ENCODE assay signal across 17 cellular contexts in the genomic region with DNA sequence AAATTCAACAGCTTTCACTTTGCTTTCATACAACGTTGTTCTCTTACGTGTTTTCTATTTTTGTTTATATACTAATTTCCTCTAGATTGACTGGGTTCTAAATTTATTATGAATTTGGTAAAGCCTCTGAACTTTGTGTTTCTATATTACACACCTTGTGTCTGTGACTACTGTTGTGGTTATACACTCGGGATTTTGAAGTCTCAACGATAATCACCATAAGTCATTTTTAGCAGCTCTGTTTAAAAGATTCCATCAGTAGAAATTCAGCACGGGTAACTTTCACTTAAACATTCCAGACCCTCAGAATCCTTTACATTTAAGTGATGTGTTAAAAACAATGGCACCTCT. TPM values are rescaled to one million over a fixed set of nuclear protein-coding genes. Genes with fewer than 3 reads are reported as not detected.
DNase-seq lines count a peak whose midpoint lies in the region; ATAC-seq, FAIRE-seq and TF ChIP-seq lines count a peak whose summit lies in the region.
"Had no signal": no experiment of that assay in that cellular context is flagged by ENCODE, and none has a peak within 500 bp of the region (broad histone marks: within the 10 kb centered on the region; RNA-seq: fewer than 3 reads in every experiment).

No MANE protein-coding gene starts in this region.

- peaks cover 12% of the 10 kb centered on the region for H3K9me3 ChIP-seq in lower lobe of right lung
- H3K9me3 ChIP-seq: pancreas had no signal

- H3K27me3 Mint-ChIP-seq in activated CD4-positive, alpha-beta T cell treated with anti-CD3 and anti-CD28 coated beads for 36 hours = no peaks in the 10 kb centered on the region
- no peaks in the 10 kb centered on the region for H3K27me3 Mint-ChIP-seq in T-helper 1 cell treated with Interleukin-12 subunit alpha and Interleukin-12 subunit beta and Interleukin-4 antibody, amounts not matched to agents 30 μg/mL and 1 μg/mL, for 36 hours (ENCODE audit: low read depth)
- peaks cover 0 to 9% (median 7%) of the 10 kb centered on the region in 3 donors for H3K27me3 Mint-ChIP-seq in immature natural killer cell (ENCODE audit: low read depth in 3 of 3)

- H3K36me3 Mint-ChIP-seq in activated CD4-positive, alpha-beta T cell treated with anti-CD3 and anti-CD28 coated beads for 36 hours (ENCODE audit: low read depth) = peaks cover 7% of the 10 kb centered on the region
- peaks cover 15% of the 10 kb centered on the region for H3K36me3 Mint-ChIP-seq in T-helper 1 cell treated with Interleukin-12 subunit alpha and Interleukin-12 subunit beta and Interleukin-4 antibody, amounts not matched to agents 30 μg/mL and 1 μg/mL, for 36 hours (ENCODE audit: low read depth)
- H3K36me3 Mint-ChIP-seq in immature natural killer cell = peaks cover 0 to 9% (median 3%) of the 10 kb centered on the region in 3 donors

- peak; percentile 81 for FAIRE-seq in GM19239 (lab: Jason Lieb, UNC)
- FAIRE-seq: D721Med, islet of Langerhans, pancreas had no signal

- peak; percentile 10 for ATAC-seq in activated CD4-positive, alpha-beta T cell treated with anti-CD3 and anti-CD28 coated beads for 36 hours
- ATAC-seq in lower lobe of right lung = no peak

- no peak for DNase-seq in activated CD4-positive, alpha-beta T cell treated with anti-CD3 and anti-CD28 coated beads for 36 hours
- no peak for DNase-seq in activated CD4-positive, alpha-beta T cell treated with anti-CD3 and anti-CD28 coated beads for 1 hour
- no peak for DNase-seq in GM19239 (ENCODE audit: insufficient read length, low spot score)
- DNase-seq in immature natural killer cell = no peak
- DNase-seq in HUDEP-2 (lab: John Stamatoyannopoulos, UW; ENCODE audit: unreplicated experiment in 76 of 76) = no peak
- DNase-seq in NCI-H524 treated with DMSO at 0.1 percent for 48 hours (lab: John Stamatoyannopoulos, UW) = no peak
- DNase-seq in lower lobe of right lung = no peak
- DNase-seq: activated CD4-positive, CD25-positive, alpha-beta regulatory T cell treated with anti-CD3 and anti-CD28 coated beads, Interleukin-2, amount 50 U/mL, for 72 hours; NCI-H1417; NCI-H345; OCI-M1 had no signal

- intact Hi-C loops in activated CD4-positive, alpha-beta T cell treated with anti-CD3 and anti-CD28 coated beads for 36 hours (cut with DNase I, micrococcal nuclease) = loop anchor here in 1 of 2 experiments (5.0 kb wide), 1 partner anchor 561 kb away; no protein-coding TSS in a partner anchor
- intact Hi-C loops in lower lobe of right lung (cut with DNase I) = no loop called here

- no peak for TF ChIP-seq CTCF in lower lobe of right lung (IDR thresholded peaks at IDR 0.05)

- H3K36me3 ChIP-seq in lower lobe of right lung = no peaks in the 10 kb centered on the region
- H3K36me3 ChIP-seq: pancreas had no signal

- H3K4me3 ChIP-seq in lower lobe of right lung = no peak overlapping the region
- H3K4me3 ChIP-seq: pancreas, skin epidermis had no signal

- H3K9me3 Mint-ChIP-seq in activated CD4-positive, alpha-beta T cell treated with anti-CD3 and anti-CD28 coated beads for 36 hours (ENCODE audit: low read depth) = peaks cover 9% of the 10 kb centered on the region
- peaks cover 21% of the 10 kb centered on the region for H3K9me3 Mint-ChIP-seq in T-helper 1 cell treated with Interleukin-12 subunit alpha and Interleukin-12 subunit beta and Interleukin-4 antibody, amounts not matched to agents 30 μg/mL and 1 μg/mL, for 36 hours
- peaks cover 5 to 11% (median 7%) of the 10 kb centered on the region in 6 donors for H3K9me3 Mint-ChIP-seq in immature natural killer cell

- POLR2A ChIA-PET in activated CD4-positive, alpha-beta T cell treated with anti-CD3 and anti-CD28 coated beads for 36 hours (lab: Charles Lee) = interaction anchor here (0.6 to 3.0 kb wide), 5 partner anchors 8 to 59 kb away, joined by 3 to 10 read pairs (median 4); a partner anchor contains a TSS

- peaks cover 4% of the 10 kb centered on the region for H3K4me1 ChIP-seq in lower lobe of right lung

- peak overlapping the region; percentile 41 for H3K4me3 Mint-ChIP-seq in activated CD4-positive, alpha-beta T cell treated with anti-CD3 and anti-CD28 coated beads for 36 hours
- peak overlapping the region; percentile 75 for H3K4me3 Mint-ChIP-seq in T-helper 1 cell treated with Interleukin-12 subunit alpha and Interleukin-12 subunit beta and Interleukin-4 antibody, amounts not matched to agents 30 μg/mL and 1 μg/mL, for 36 hours
- peak overlapping the region in 3 of 5 donors; percentile 23 to 63 (median 28) for H3K4me3 Mint-ChIP-seq in immature natural killer cell
- H3K4me3 Mint-ChIP-seq: mesothelial cell of epicardium had no signal

- peaks cover 65% of the 10 kb centered on the region for H3K4me1 Mint-ChIP-seq in activated CD4-positive, alpha-beta T cell treated with anti-CD3 and anti-CD28 coated beads for 36 hours
- peaks cover 61% of the 10 kb centered on the region for H3K4me1 Mint-ChIP-seq in T-helper 1 cell treated with Interleukin-12 subunit alpha and Interleukin-12 subunit beta and Interleukin-4 antibody, amounts not matched to agents 30 μg/mL and 1 μg/mL, for 36 hours (ENCODE audit: low read depth)
- H3K4me1 Mint-ChIP-seq in immature natural killer cell = peaks cover 15 to 37% of the 10 kb centered on the region in 2 donors
- H3K4me1 Mint-ChIP-seq: mesothelial cell of epicardium had no signal

- peak overlapping the region; percentile 85 for H3K27ac Mint-ChIP-seq in activated CD4-positive, alpha-beta T cell treated with anti-CD3 and anti-CD28 coated beads for 36 hours
- H3K27ac Mint-ChIP-seq in T-helper 1 cell treated with Interleukin-12 subunit alpha and Interleukin-12 subunit beta and Interleukin-4 antibody, amounts not matched to agents 30 μg/mL and 1 μg/mL, for 36 hours = peak overlapping the region; percentile 95
- peak overlapping the region in 1 of 6 donors; percentile 44 for H3K27ac Mint-ChIP-seq in immature natural killer cell
- H3K27ac Mint-ChIP-seq: mesothelial cell of epicardium had no signal

- H3K27ac ChIP-seq in lower lobe of right lung = no peak overlapping the region
- H3K27ac ChIP-seq: pancreas had no signal

- CTCF ChIA-PET in activated CD4-positive, alpha-beta T cell treated with anti-CD3 and anti-CD28 coated beads for 36 hours (lab: Charles Lee) = interaction anchor here (1.0 to 3.7 kb wide), 12 partner anchors 8 to 146 kb away, joined by 3 to 19 read pairs (median 4); a partner anchor contains a TSS

- no peaks in the 10 kb centered on the region for H3K27me3 ChIP-seq in lower lobe of right lung (ENCODE audit: low read depth)
- H3K27me3 ChIP-seq: pancreas had no signal

RNA-seq across cellular contexts. Expression of a gene that starts 31.8 kb away (rescaled TPM):
- 100 to 1,000 TPM; 133 to 141 TPM for total RNA-seq in activated CD4-positive, alpha-beta T cell treated with anti-CD3 and anti-CD28 coated beads for 36 hours
- polyA plus RNA-seq in immature natural killer cell = 10 to 100 TPM; 29.0 to 38.7 (median 32.4) TPM
- total RNA-seq in lower lobe of right lung = 51.3 TPM
